ENCODE assay signal across 1 cellular context in genomic region chrX:150942958-150943594, GRCh38.
TF ChIP-seq lines count a peak whose summit lies in the region.

No MANE protein-coding gene starts in this region.

TF ChIP-seq in HepG2, 621 proteins besides CTCF, POLR2A, EP300 and RAD21:
- TF ChIP-seq ZNF180 (CRISPR knock-in tag; IDR thresholded peaks at IDR 0.05; ENCODE audit: borderline replicate concordance, low read depth) (no peak), NFIB (CRISPR knock-in tag; IDR thresholded peaks at IDR 0.05; ENCODE audit: borderline replicate concordance) (no peak), ZNF75D (CRISPR knock-in tag; IDR thresholded peaks at IDR 0.05; ENCODE audit: borderline replicate concordance) (no peak), ZNF589 (CRISPR knock-in tag; conservative IDR thresholded peaks at IDR 0.05) (no peak), HHEX (CRISPR knock-in tag; IDR thresholded peaks at IDR 0.05) (no peak), KDM4B (CRISPR knock-in tag; IDR thresholded peaks at IDR 0.05) (no peak), CHD2 (IDR thresholded peaks at IDR 0.05; ENCODE audit: low read depth, low read length) (no peak), ARID2 (CRISPR knock-in tag; IDR thresholded peaks at IDR 0.05; ENCODE audit: borderline replicate concordance) (no peak), SAP130 (CRISPR knock-in tag; IDR thresholded peaks at IDR 0.05; ENCODE audit: low read depth) (no peak)
